ENCODE assay signal across 11 cellular contexts in genomic region chr3:196202516-196202970, GRCh38. TPM values are rescaled to one million over a fixed set of nuclear protein-coding genes. Genes with fewer than 3 reads are reported as not detected.
DNase-seq lines count a peak whose midpoint lies in the region; ATAC-seq and TF ChIP-seq lines count a peak whose summit lies in the region.
"Had no signal": no experiment of that assay in that cellular context is flagged by ENCODE, and none has a peak within 500 bp of the region (broad histone marks: within the 10 kb centered on the region; RNA-seq: fewer than 3 reads in every experiment).

No MANE protein-coding gene starts in this region.

- POLR2A ChIA-PET in Panc1 (lab: Charles Lee): no interaction called here
- POLR2A ChIA-PET in CD4-positive, alpha-beta memory T cell (lab: Charles Lee; ENCODE audit: partially characterized antibody): no interaction called here

- CTCF ChIA-PET in Panc1 (lab: Charles Lee) (interaction anchor here (1.1 kb wide), 1 partner anchor 130 kb away, joined by 5 read pairs; no protein-coding TSS in a partner anchor), mammary epithelial cell (lab: Charles Lee; ENCODE audit: low non-redundant PET) (no interaction called here)
- CTCF ChIA-PET in CD4-positive, alpha-beta memory T cell (lab: Charles Lee; ENCODE audit: partially characterized antibody): interaction anchor here (15.5 kb wide), 1 partner anchor 128 kb away, joined by 569 read pairs; no protein-coding TSS in a partner anchor

- H2BK15ac ChIP-seq in H9 (ENCODE audit: low read depth, low read length): no peak overlapping the region; the same call in 1 of the 2 replicates

- H2AFZ ChIP-seq in mammary epithelial cell (ENCODE audit: low read depth, low read length) (no peak overlapping the region), H9 (ENCODE audit: low read length) (no peak overlapping the region)

- H3K23ac ChIP-seq in H9 (ENCODE audit: insufficient read length, low read depth, low read length): no peak overlapping the region

- H3K23me2 ChIP-seq in H9 (ENCODE audit: insufficient read length, low read depth, low read length, poor library complexity, severe bottlenecking): peaks cover 5% of the 10 kb centered on the region

- in situ Hi-C loops in Panc1 (cut with HindIII; ENCODE audit: low pct_unique_long_range_greater_than_20kb, low sequenced_read_pairs): no loop called here
- in situ Hi-C loops in mammary epithelial cell (cut with MboI; ENCODE audit: low sequenced_read_pairs in 2 of 2): no loop called here

- H2AK5ac ChIP-seq in H9 (ENCODE audit: insufficient read length, low read length): no peak overlapping the region

- peak overlapping the region in 3 of 5 donors; percentile 15 to 65 (median 59) for H3K4me3 Mint-ChIP-seq in immature natural killer cell
- peak overlapping the region in 1 of 8 donors; percentile 17 for H3K4me3 Mint-ChIP-seq in CD4-positive, alpha-beta memory T cell
- no peak overlapping the region for H3K4me3 Mint-ChIP-seq in H9
- H3K4me3 Mint-ChIP-seq: nephron progenitor cell had no signal

- H3K4me3 ChIP-seq in Panc1 (ENCODE audit: low read depth in 2 of 2, low read length in 2 of 2) (peak overlapping the region in 1 of 2 experiments; percentile 15; a peak in 1 of 4 replicates), stomach smooth muscle (ENCODE audit: low read length in 2 of 2) (peak overlapping the region in 1 of 2 donors; percentile 29), mammary epithelial cell (replicated peaks in 1 of 3; ENCODE audit: insufficient read depth in 1 of 3, low read depth in 2 of 3, low read length in 3 of 3) (no peak overlapping the region)
- H3K4me3 ChIP-seq in CD4-positive, alpha-beta memory T cell (ENCODE audit: low read length in 2 of 2): no peak overlapping the region

- H3K9ac ChIP-seq in stomach smooth muscle (ENCODE audit: low read length in 2 of 2) (no peak overlapping the region), mammary epithelial cell (ENCODE audit: insufficient read depth, low read length) (no peak overlapping the region), H9 (ENCODE audit: extremely low read depth, insufficient read length, low read length) (no peak overlapping the region)

- H3K4me2 ChIP-seq in mammary epithelial cell (ENCODE audit: insufficient read depth, low read depth, low read length) (no peak overlapping the region), H9 (ENCODE audit: insufficient read depth, insufficient read length, low read length) (no peak overlapping the region)

- H3K79me2 ChIP-seq in mammary epithelial cell (ENCODE audit: insufficient read depth, low read length): no peaks in the 10 kb centered on the region
- no peaks in the 10 kb centered on the region for H3K79me2 ChIP-seq in H9 (ENCODE audit: insufficient read depth, low read length)

- H3K27ac ChIP-seq in Panc1 (ENCODE audit: low read length) (no peak overlapping the region), stomach smooth muscle (ENCODE audit: low read length) (peak overlapping the region; percentile 55), mammary epithelial cell (ENCODE audit: insufficient read depth, low read depth, low read length) (no peak overlapping the region), H9 (ENCODE audit: insufficient read length, low read depth, low read length) (no peak overlapping the region)
- H3K27ac ChIP-seq in CD4-positive, alpha-beta memory T cell (ENCODE audit: low read depth, low read length): no peak overlapping the region

- H3K36me3 Mint-ChIP-seq in immature natural killer cell: no peaks in the 10 kb centered on the region
- no peaks in the 10 kb centered on the region for H3K36me3 Mint-ChIP-seq in CD4-positive, alpha-beta memory T cell
- H3K36me3 Mint-ChIP-seq in H9 (ENCODE audit: insufficient read depth in 1 of 3, low read depth in 3 of 3): peaks cover 0 to 4% (median 2%) of the 10 kb centered on the region in 3 experiments; a peak in 2 of 7 replicates

- dilution Hi-C loops in mammary epithelial cell (cut with HindIII; ENCODE audit: low sequenced_read_pairs): no loop called here

- H3K56ac ChIP-seq in H9 (ENCODE audit: insufficient read length, low read depth, low read length): no peak overlapping the region

- no peak overlapping the region for H4K8ac ChIP-seq in H9 (replicated peaks; ENCODE audit: insufficient read length, low read depth, low read length)

- H3K4me1 ChIP-seq in Panc1 (ENCODE audit: control insufficient read depth, insufficient read depth, low read length): no peaks in the 10 kb centered on the region
- H3K4me1 ChIP-seq in stomach smooth muscle (ENCODE audit: control insufficient read depth, insufficient read depth, low read length): peaks cover 9% of the 10 kb centered on the region
- H3K4me1 ChIP-seq in CD4-positive, alpha-beta memory T cell (ENCODE audit: insufficient read depth, low read length): peaks cover 6% of the 10 kb centered on the region
- no peaks in the 10 kb centered on the region for H3K4me1 ChIP-seq in mammary epithelial cell (ENCODE audit: insufficient read depth, low read length)
- no peaks in the 10 kb centered on the region for H3K4me1 ChIP-seq in H9 (ENCODE audit: insufficient read depth, low read length)

- H3K36me3 ChIP-seq in Panc1 (ENCODE audit: control insufficient read depth, insufficient read depth, low read length): no peaks in the 10 kb centered on the region
- H3K36me3 ChIP-seq in stomach smooth muscle (ENCODE audit: control insufficient read depth in 2 of 2, insufficient read depth in 2 of 2, low read length in 2 of 2): no peaks in the 10 kb centered on the region
- no peaks in the 10 kb centered on the region for H3K36me3 ChIP-seq in CD4-positive, alpha-beta memory T cell (ENCODE audit: insufficient read depth, low read length)
- H3K36me3 ChIP-seq in mammary epithelial cell (ENCODE audit: insufficient read depth, low read length): no peaks in the 10 kb centered on the region

- no peak overlapping the region for H3T11ph ChIP-seq in H9 (ENCODE audit: low read length)

- intact Hi-C loops in Panc1 (cut with micrococcal nuclease; ENCODE audit: unreplicated experiment): no loop called here
- intact Hi-C loops in CD4-positive, alpha-beta memory T cell (cut with micrococcal nuclease): no loop called here
- intact Hi-C loops in mammary epithelial cell (cut with micrococcal nuclease): no loop called here

- no peak overlapping the region for H2BK120ac ChIP-seq in H9 (ENCODE audit: low read depth, low read length, poor library complexity, severe bottlenecking)

- H3K4ac ChIP-seq in H9 (ENCODE audit: low read depth, low read length): no peak overlapping the region

- no peak overlapping the region for H2BK12ac ChIP-seq in H9 (ENCODE audit: insufficient read length, low read depth, low read length)

- no peaks in the 10 kb centered on the region for H3K79me1 ChIP-seq in H9 (ENCODE audit: insufficient read depth, low read depth, low read length, poor library complexity, severe bottlenecking)

- DNase-seq in HCEC 1CT (peak; percentile 9), Panc1 (ENCODE audit: low read depth, low spot score) (no peak), immature natural killer cell (peak in 1 of 3 donors; percentile 15), mammary epithelial cell (no peak), H9 (no peak), AML-193 (lab: John Stamatoyannopoulos, UW) (no peak)
- DNase-seq in CD4-positive, alpha-beta memory T cell: no peak
- DNase-seq: activated CD8-positive, alpha-beta memory T cell treated with anti-CD3 and anti-CD28 coated beads, Interleukin-2, amount 50 U/mL, for 48 hours; nephron progenitor cell had no signal

- peaks cover 11% of the 10 kb centered on the region in 2 donors for H3K4me1 Mint-ChIP-seq in immature natural killer cell
- H3K4me1 Mint-ChIP-seq in CD4-positive, alpha-beta memory T cell: peaks cover 7 to 13% (median 9%) of the 10 kb centered on the region in 4 donors
- H3K4me1 Mint-ChIP-seq in H9: peaks cover 0 to 8% of the 10 kb centered on the region in 2 experiments; a peak in 2 of 4 replicates
- H3K4me1 Mint-ChIP-seq: nephron progenitor cell had no signal

- no peak overlapping the region for H2BK5ac ChIP-seq in H9 (ENCODE audit: insufficient read length, low read length)

- 63% methylated on average over 16 of the region's 21 CpGs for WGBS in mammary epithelial cell (ENCODE audit: low coverage, missing lambda C conversion rate)
- WGBS in H9 (ENCODE audit: extremely low coverage, insufficient read length, low lambda C conversion rate): no CpG with 5 or more reads among the region's 21 CpGs

- H3K27ac Mint-ChIP-seq in immature natural killer cell (peak overlapping the region in 2 of 6 donors; percentile 5 to 58), H9 (no peak overlapping the region; a peak in 1 of 7 replicates)
- H3K27ac Mint-ChIP-seq in CD4-positive, alpha-beta memory T cell: peak overlapping the region in 1 of 7 donors; percentile 22
- H3K27ac Mint-ChIP-seq: nephron progenitor cell had no signal

- H4K91ac ChIP-seq in H9 (ENCODE audit: insufficient read length, low read depth, low read length): no peak overlapping the region

- no peak overlapping the region for H3K18ac ChIP-seq in H9 (ENCODE audit: insufficient read length, low read depth, low read length)

- TF ChIP-seq CTCF in Panc1 (IDR thresholded peaks at IDR 0.05) (no peak), mammary epithelial cell (conservative IDR thresholded peaks at IDR 0.05 in 1 of 2, IDR thresholded peaks at IDR 0.05 in 1 of 2; ENCODE audit: extremely low read depth in 1 of 2, insufficient read depth in 1 of 2, low read depth in 1 of 2, low read length in 2 of 2) (no peak), H9 (conservative IDR thresholded peaks at IDR 0.05) (no peak)

- BruUV-seq in Panc1 (replicated peaks; lab: Mats Ljungman, UMichigan) (no TSS peak), mammary epithelial cell (replicated peaks; lab: Mats Ljungman, UMichigan) (no TSS peak)

- H3K27me3 Mint-ChIP-seq in immature natural killer cell (ENCODE audit: low read depth in 3 of 3): peaks cover 2 to 5% (median 3%) of the 10 kb centered on the region in 3 donors
- H3K27me3 Mint-ChIP-seq in CD4-positive, alpha-beta memory T cell: no peaks in the 10 kb centered on the region
- peaks cover 16% of the 10 kb centered on the region for H3K27me3 Mint-ChIP-seq in H9 (ENCODE audit: low read depth)

- peak; percentile 37 for ATAC-seq in Panc1

- no peak overlapping the region for H4K5ac ChIP-seq in H9 (ENCODE audit: insufficient read length, low read depth, low read length)

- H3K9me3 ChIP-seq in Panc1 (ENCODE audit: control insufficient read depth, insufficient read depth, low read depth, low read length) (no peaks in the 10 kb centered on the region), stomach smooth muscle (ENCODE audit: control insufficient read depth in 2 of 2, low read length in 2 of 2) (no peaks in the 10 kb centered on the region), mammary epithelial cell (replicated peaks; ENCODE audit: insufficient read depth, low read length) (no peaks in the 10 kb centered on the region), H9 (ENCODE audit: control insufficient read depth, low read depth, low read length) (no peaks in the 10 kb centered on the region)
- H3K9me3 ChIP-seq in CD4-positive, alpha-beta memory T cell (ENCODE audit: control insufficient read depth in 1 of 2, low read length in 2 of 2): no peaks in the 10 kb centered on the region

- H3K27me3 ChIP-seq in Panc1 (ENCODE audit: control insufficient read depth, insufficient read depth, low read length) (no peaks in the 10 kb centered on the region), stomach smooth muscle (ENCODE audit: control insufficient read depth in 1 of 2, insufficient read depth in 2 of 2, low read length in 2 of 2) (peaks cover 0 to 2% of the 10 kb centered on the region in 2 donors), mammary epithelial cell (ENCODE audit: insufficient read depth, low read length) (no peaks in the 10 kb centered on the region), H9 (ENCODE audit: insufficient read depth, low read length) (no peaks in the 10 kb centered on the region; the same call in 1 of the 2 replicates)
- H3K27me3 ChIP-seq in CD4-positive, alpha-beta memory T cell (ENCODE audit: insufficient read depth, low read length): no peaks in the 10 kb centered on the region

- H3K9me3 Mint-ChIP-seq in immature natural killer cell: no peaks in the 10 kb centered on the region
- no peaks in the 10 kb centered on the region for H3K9me3 Mint-ChIP-seq in CD4-positive, alpha-beta memory T cell
- no peaks in the 10 kb centered on the region for H3K9me3 Mint-ChIP-seq in H9

- H3K14ac ChIP-seq in H9 (ENCODE audit: insufficient read depth, low read length): no peak overlapping the region

- no peaks in the 10 kb centered on the region for H4K20me1 ChIP-seq in mammary epithelial cell (ENCODE audit: insufficient read depth, low read length)
- H4K20me1 ChIP-seq in H9 (ENCODE audit: control insufficient read depth, insufficient read depth, insufficient read length): no peaks in the 10 kb centered on the region

- no peak overlapping the region for H2BK20ac ChIP-seq in H9 (ENCODE audit: low read depth, low read length, poor library complexity, severe bottlenecking)

RNA-seq across cellular contexts. Expression of gene ZDHHC19, which starts 8.7 kb away (rescaled TPM):
- 0.33 TPM for total RNA-seq in Panc1 (2021; ENCODE audit: unreplicated experiment)
- 2.6 TPM for polyA plus RNA-seq in Panc1 (2012; ENCODE audit: insufficient read length)
- polyA plus RNA-seq in immature natural killer cell: not detected
- not detected for total RNA-seq in CD4-positive, alpha-beta memory T cell
- not detected for polyA plus RNA-seq in CD4-positive, alpha-beta memory T cell
- not detected for total RNA-seq in mammary epithelial cell
- polyA plus RNA-seq in mammary epithelial cell: not detected
- polyA minus RNA-seq in mammary epithelial cell: not detected
- total RNA-seq in H9 (2021): 1.6 and 2.2 TPM in 2 replicates
- total RNA-seq: endothelial cell of umbilical vein had no signal
- polyA plus RNA-seq: endothelial cell of umbilical vein had no signal

RNA-seq across cellular contexts. Expression of gene SLC51A, which starts 13.8 kb away (rescaled TPM):
- not detected for total RNA-seq in Panc1 (2021; ENCODE audit: unreplicated experiment)
- 1.7 TPM for polyA plus RNA-seq in Panc1 (2012; ENCODE audit: insufficient read length)
- polyA plus RNA-seq in immature natural killer cell: 1 to 10 TPM in 1 of 3 donors, under 1 TPM in 1, not detected in 1; 0.62 to 1.6 TPM
- total RNA-seq in CD4-positive, alpha-beta memory T cell: not detected
- polyA plus RNA-seq in CD4-positive, alpha-beta memory T cell: 1 to 10 TPM in 1 of 2 donors, not detected in 1; 2.7 TPM
- total RNA-seq in mammary epithelial cell: not detected
- not detected for polyA plus RNA-seq in mammary epithelial cell
- not detected for polyA minus RNA-seq in mammary epithelial cell
- 5.6 and 6.5 TPM in 2 replicates for total RNA-seq in H9 (2021)
- total RNA-seq: endothelial cell of umbilical vein had no signal
- polyA plus RNA-seq: endothelial cell of umbilical vein had no signal

Comparison
In these comparisons a context has a peak if more than half of its experiments do, and no peak if none do; other contexts are left out.
1. H3K4me3 Mint-ChIP-seq: peak in immature natural killer cell (3 of 5); none in H9 (0 of 2).